8 cellular contexts compared by ENCODE assay signal in the genomic region with DNA sequence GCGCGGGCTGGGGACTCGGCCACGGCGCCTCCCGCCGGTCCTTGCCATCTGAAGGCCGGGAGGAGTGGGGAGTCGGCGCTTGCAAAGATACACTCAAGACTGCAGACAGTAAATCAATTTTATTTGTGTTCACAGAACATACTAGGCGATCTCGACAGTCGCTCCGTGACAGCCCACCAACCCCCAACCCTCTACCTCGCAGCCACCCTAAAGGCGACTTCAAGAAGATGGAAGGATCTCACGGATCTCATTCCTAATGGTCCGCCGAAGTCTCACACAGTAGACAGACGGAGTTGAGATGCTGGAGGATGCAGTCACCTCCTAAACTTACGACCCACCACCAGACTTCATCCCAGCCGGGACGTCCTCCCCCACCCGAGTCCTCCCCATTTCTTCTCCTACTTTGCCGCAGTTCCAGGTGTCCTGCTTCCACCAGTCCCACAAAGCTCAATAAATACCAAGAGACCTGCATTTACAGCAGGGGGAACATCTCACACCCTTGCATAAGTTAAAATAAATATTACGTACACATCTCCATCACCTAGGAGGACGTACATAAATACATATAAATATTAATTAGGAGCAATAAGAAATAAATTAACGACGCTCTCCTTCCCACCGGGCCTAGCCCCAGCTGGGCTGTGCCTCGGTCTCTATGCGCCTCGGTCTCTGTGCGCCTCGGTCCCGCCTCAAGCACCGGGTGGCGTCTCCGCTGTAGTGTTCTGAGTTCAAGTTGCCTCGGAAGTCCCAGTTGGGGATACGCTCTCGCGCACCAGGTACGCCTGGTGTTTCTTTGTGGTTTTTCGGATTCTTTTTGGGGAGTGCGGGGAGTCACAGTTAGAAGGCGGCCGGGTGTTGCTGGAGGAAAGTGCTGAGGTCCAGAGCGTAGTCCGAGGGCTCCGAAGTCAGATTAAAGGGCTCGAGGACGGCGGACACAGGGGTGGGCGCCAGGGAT. TPM values are rescaled to one million over a fixed set of nuclear protein-coding genes. Genes with fewer than 3 reads are reported as not detected.
DNase-seq lines count a peak whose midpoint lies in the region; ATAC-seq, FAIRE-seq and TF ChIP-seq lines count a peak whose summit lies in the region.

No MANE protein-coding gene starts in this region.

- H3K36me3 Mint-ChIP-seq in stimulated activated memory B cell treated with anti-CD40 and anti-IgM and Interleukin-4, amounts not matched to agents 10 μg/mL and 1 μg/mL and 100 μg/mL, for 72 hours: peaks cover 27% of the 10 kb centered on the region

- H3F3A ChIP-seq in PC-3 (ENCODE audit: low read length, unreplicated experiment): peaks cover 14% of the 10 kb centered on the region

- WGBS in body of pancreas, 2 donors: 2% methylated on average over 15 to 54 of the region's 55 CpGs

- no peak for FAIRE-seq in kidney (lab: Jason Lieb, UNC)

- H3K27ac ChIP-seq in PC-3 (ENCODE audit: low read length) (peak overlapping the region; percentile 98), body of pancreas (peak overlapping the region; percentile 89 to 96 (median 92)), kidney (ENCODE audit: low read depth in 2 of 2, low read length in 2 of 2) (peak overlapping the region; percentile 92 to 98)

- TF ChIP-seq CTCF in PC-3 (conservative IDR thresholded peaks at IDR 0.05; ENCODE audit: low read depth, low read length) (no peak), body of pancreas (IDR thresholded peaks at IDR 0.05) (no peak), kidney (IDR thresholded peaks at IDR 0.05; ENCODE audit: borderline replicate concordance, extremely low read depth, insufficient read depth) (no peak)

- BruUV-seq in PC-3 (replicated peaks; lab: Mats Ljungman, UMichigan): TSS peak; percentile 99

- H3K27me3 ChIP-seq in PC-3 (ENCODE audit: low read length) (no peaks in the 10 kb centered on the region), body of pancreas (no peaks in the 10 kb centered on the region)

- POLR2A ChIA-PET in PC-3 (lab: Charles Lee; ENCODE audit: unreplicated experiment): interaction anchor here (0.6 to 1.7 kb wide), 5 partner anchors 9 to 77 kb away, joined by 3 to 16 read pairs (median 8); no protein-coding TSS in a partner anchor

- no peaks in the 10 kb centered on the region for H3K9me2 ChIP-seq in PC-3 (replicated peaks; ENCODE audit: low read length)

- ATAC-seq in GM21723 (IDR thresholded peaks at IDR 0.05; ENCODE audit: unreplicated experiment): peak; percentile 8
- no peak for ATAC-seq in PC-3
- ATAC-seq in body of pancreas: no peak
- ATAC-seq in stimulated activated memory B cell treated with anti-CD40 and anti-IgM and Interleukin-4, amounts not matched to agents 10 μg/mL and 1 μg/mL and 100 μg/mL, for 72 hours: peak; percentile 42
- no peak for ATAC-seq in HG03196 (IDR thresholded peaks at IDR 0.05; ENCODE audit: unreplicated experiment)

- H4K20me1 ChIP-seq in PC-3 (ENCODE audit: low read length): peaks cover 9% of the 10 kb centered on the region

- intact Hi-C loops in PC-3 (cut with micrococcal nuclease): loop anchor here (5.0 kb wide), 1 partner anchor 134 kb away; no protein-coding TSS in a partner anchor
- intact Hi-C loops in body of pancreas (cut with DNase I): no loop called here
- intact Hi-C loops in kidney (cut with DNase I): no loop called here

- no peaks in the 10 kb centered on the region for H3K9me3 Mint-ChIP-seq in stimulated activated memory B cell treated with anti-CD40 and anti-IgM and Interleukin-4, amounts not matched to agents 10 μg/mL and 1 μg/mL and 100 μg/mL, for 72 hours

- peak overlapping the region; percentile 83 for H3K27ac Mint-ChIP-seq in stimulated activated memory B cell treated with anti-CD40 and anti-IgM and Interleukin-4, amounts not matched to agents 10 μg/mL and 1 μg/mL and 100 μg/mL, for 72 hours

- H3K4me3 ChIP-seq in PC-3 (ENCODE audit: low read length): peak overlapping the region; percentile 91
- peak overlapping the region; percentile 22 to 63 for H3K4me3 ChIP-seq in body of pancreas
- peak overlapping the region; percentile 80 to 81 for H3K4me3 ChIP-seq in kidney (ENCODE audit: low read length in 2 of 2)

- H3K4me3 Mint-ChIP-seq in stimulated activated memory B cell treated with anti-CD40 and anti-IgM and Interleukin-4, amounts not matched to agents 10 μg/mL and 1 μg/mL and 100 μg/mL, for 72 hours: peak overlapping the region; percentile 90

- H3K36me3 ChIP-seq in PC-3 (ENCODE audit: low read depth, low read length) (peaks cover 28% of the 10 kb centered on the region), body of pancreas (replicated peaks in 1 of 2; ENCODE audit: insufficient read depth in 1 of 2, low read depth in 2 of 2) (peaks cover 4% of the 10 kb centered on the region in 2 donors), kidney (ENCODE audit: control insufficient read depth in 1 of 2, insufficient read depth in 2 of 2, low read length in 2 of 2) (peaks cover 11 to 19% of the 10 kb centered on the region in 2 donors)

- H3K4me1 ChIP-seq in PC-3 (ENCODE audit: insufficient read depth, low read length) (peaks cover 71% of the 10 kb centered on the region), body of pancreas (peaks cover 56% of the 10 kb centered on the region), kidney (ENCODE audit: control insufficient read depth in 1 of 2, insufficient read depth in 1 of 2, low read depth in 1 of 2, low read length in 2 of 2) (peaks cover 22 to 31% of the 10 kb centered on the region in 2 donors)

- CTCF ChIA-PET in PC-3 (lab: Charles Lee): interaction anchor here (1.0 to 1.2 kb wide), 2 partner anchors 16 to 39 kb away, joined by 3 to 6 read pairs; no protein-coding TSS in a partner anchor

- peak in 1 of 3 donors; percentile 22 for TF ChIP-seq POLR2A in body of pancreas (IDR thresholded peaks at IDR 0.05)

- no peaks in the 10 kb centered on the region for H3K27me3 Mint-ChIP-seq in stimulated activated memory B cell treated with anti-CD40 and anti-IgM and Interleukin-4, amounts not matched to agents 10 μg/mL and 1 μg/mL and 100 μg/mL, for 72 hours

- DNase-seq in Ammon's horn (ENCODE audit: low spot score): peak; percentile 35
- no peak for DNase-seq in PC-3
- DNase-seq in body of pancreas: peak in 1 of 4 donors; percentile 22
- DNase-seq in kidney: peak; percentile 83
- no peak for DNase-seq in NK-92 treated with Interleukin-12 subunit alpha and Interleukin-12 subunit beta, amount 100 ng/mL, for 24 hours (lab: John Stamatoyannopoulos, UW)

- H3K4me1 Mint-ChIP-seq in stimulated activated memory B cell treated with anti-CD40 and anti-IgM and Interleukin-4, amounts not matched to agents 10 μg/mL and 1 μg/mL and 100 μg/mL, for 72 hours: peaks cover 33% of the 10 kb centered on the region

- H3K4me2 ChIP-seq in PC-3 (ENCODE audit: low read length): peak overlapping the region; percentile 85

- H3K9ac ChIP-seq in PC-3 (ENCODE audit: low read length): peak overlapping the region; percentile 100
- H3K9ac ChIP-seq in kidney (ENCODE audit: low read length in 2 of 2): peak overlapping the region; percentile 68 to 98

- H3K79me2 ChIP-seq in PC-3 (ENCODE audit: low read length): peaks cover 88% of the 10 kb centered on the region

- H3K9me3 ChIP-seq in PC-3 (ENCODE audit: low read length) (no peaks in the 10 kb centered on the region), body of pancreas (no peaks in the 10 kb centered on the region), kidney (ENCODE audit: control insufficient read depth in 1 of 2, low read length in 2 of 2) (no peaks in the 10 kb centered on the region)

- no peak overlapping the region for H2AFZ ChIP-seq in PC-3 (ENCODE audit: low read length)

RNA-seq across cellular contexts. Expression of a gene that starts 0.9 kb away (rescaled TPM):
- total RNA-seq in PC-3 (2014; rRNA removed): 305 and 401 TPM in 2 replicates
- total RNA-seq in body of pancreas: 10 to 100 TPM; 70.0 to 82.4 TPM
- 227 TPM for total RNA-seq in kidney
- polyA plus RNA-seq in kidney (ENCODE audit: insufficient read depth, low read depth, low replicate concordance): 317 TPM

RNA-seq across cellular contexts. Expression of a gene that starts 1.0 kb away (rescaled TPM):
- total RNA-seq in PC-3 (2014; rRNA removed): 1,173 and 1,198 TPM in 2 replicates
- total RNA-seq in body of pancreas: 10 to 100 TPM; 46.4 to 60.3 TPM
- total RNA-seq in kidney: 59.5 TPM
- polyA plus RNA-seq in kidney (ENCODE audit: insufficient read depth, low read depth, low replicate concordance): 94.3 TPM

RNA-seq across cellular contexts. Expression of a gene that starts 23.2 kb away (rescaled TPM):
- 1,245 and 1,398 TPM in 2 replicates for total RNA-seq in PC-3 (2014; rRNA removed)
- total RNA-seq in body of pancreas: 10 to 100 TPM; 80.9 to 84.4 TPM
- 295 TPM for total RNA-seq in kidney
- polyA plus RNA-seq in kidney (ENCODE audit: insufficient read depth, low read depth, low replicate concordance): 197 TPM

RNA-seq across cellular contexts. Expression of a gene that starts 26.3 kb away (rescaled TPM):
- 19.6 and 24.9 TPM in 2 replicates for total RNA-seq in PC-3 (2014; rRNA removed)
- 10 to 100 TPM; 11.4 to 18.1 TPM for total RNA-seq in body of pancreas
- 47.9 TPM for total RNA-seq in kidney
- 9.5 TPM for polyA plus RNA-seq in kidney (ENCODE audit: insufficient read depth, low read depth, low replicate concordance)

RNA-seq across cellular contexts. Expression of a gene that starts 52.6 kb away (rescaled TPM):
- total RNA-seq in PC-3 (2014; rRNA removed): 8.5 and 14.8 TPM in 2 replicates
- 1 to 10 TPM; 2.6 to 5.2 TPM for total RNA-seq in body of pancreas
- total RNA-seq in kidney: 14.2 TPM
- polyA plus RNA-seq in kidney (ENCODE audit: insufficient read depth, low read depth, low replicate concordance): 14.2 TPM

Comparison
In these comparisons a context has a peak if more than half of its experiments do, and no peak if none do; other contexts are left out.
1. DNase-seq: peak in Ammon's horn (single experiment) and kidney (single experiment); none in PC-3 (single experiment) and NK-92 treated with Interleukin-12 subunit alpha and Interleukin-12 subunit beta, amount 100 ng/mL, for 24 hours (single experiment).
2. ATAC-seq: peak in GM21723 (single experiment) and stimulated activated memory B cell treated with anti-CD40 and anti-IgM and Interleukin-4, amounts not matched to agents 10 μg/mL and 1 μg/mL and 100 μg/mL, for 72 hours (single experiment); none in PC-3 (single experiment), body of pancreas (single experiment) and HG03196 (single experiment).
3. RNA of a gene that starts 1.0 kb away (total RNA-seq): 1,173 to 1,198 TPM in PC-3; 46.4 to 60.3 TPM in body of pancreas and 59.5 TPM in kidney (single experiment); every median in the first group is over 10 times any median in the second.
4. Peak in every context shown above with its lines, with median percentiles within 50 percentile points of each other: H3K27ac ChIP-seq and H3K4me3 ChIP-seq.